In the genomic region with DNA sequence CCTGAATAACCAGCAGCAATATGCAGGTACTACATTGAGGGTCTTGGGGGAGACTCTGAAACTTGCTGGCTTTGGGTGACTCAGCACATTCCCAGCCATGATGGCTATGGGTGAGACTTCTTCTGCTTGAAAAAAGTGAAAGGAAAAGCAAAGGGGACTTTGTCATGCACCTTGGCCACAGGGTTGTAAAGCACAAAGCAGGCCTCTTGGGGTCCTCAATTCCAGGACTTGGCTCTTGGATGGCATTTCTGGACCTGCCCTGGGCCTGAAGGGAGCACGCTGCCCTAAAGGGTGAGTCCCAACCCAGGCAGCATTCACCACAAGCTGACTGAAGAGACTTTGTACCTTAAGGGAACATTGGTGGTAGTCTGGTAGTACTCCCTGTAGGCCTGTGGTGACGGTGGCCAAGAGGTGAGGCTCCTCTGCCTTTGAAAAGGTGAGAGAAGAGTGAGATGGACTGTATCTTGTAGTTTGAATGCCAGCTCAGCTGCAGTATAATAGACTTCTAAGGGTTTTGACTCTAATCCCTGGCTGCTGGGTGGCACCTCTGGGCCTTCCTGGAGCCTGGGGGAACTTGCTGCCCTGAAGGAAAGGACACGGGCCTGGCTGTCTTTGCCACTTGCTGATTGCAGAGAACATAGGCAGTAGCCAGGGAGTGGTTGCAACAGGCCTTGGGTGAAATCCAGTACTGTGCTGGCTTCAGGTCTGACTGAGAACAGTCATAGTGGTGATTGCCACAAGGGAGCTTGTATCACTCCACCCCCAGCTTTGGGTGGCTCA, we compare ENCODE assay signal across 8 cellular contexts. TPM values are rescaled to one million over a fixed set of nuclear protein-coding genes. Genes with fewer than 3 reads are reported as not detected.
DNase-seq lines count a peak whose midpoint lies in the region; ATAC-seq and TF ChIP-seq lines count a peak whose summit lies in the region.

No MANE protein-coding gene starts in this region.

- intact Hi-C loops in right cardiac atrium (cut with DNase I) (loop anchor here in 1 of 4 donors (10.0 kb wide), 1 partner anchor 146 kb away; no protein-coding TSS in a partner anchor), aorta (cut with DNase I) (no loop called here)

- ATAC-seq in GM18858 (IDR thresholded peaks at IDR 0.05; ENCODE audit: unreplicated experiment) (peak; percentile 85), HG02610 (IDR thresholded peaks at IDR 0.05; ENCODE audit: unreplicated experiment) (peak; percentile 91), T-helper 17 cell (no peak), right cardiac atrium (peak; percentile 98), aorta (ENCODE audit: low FRiP score) (peak; percentile 83), foreskin keratinocyte (no peak)

- H3K4me3 Mint-ChIP-seq in T-helper 17 cell (peak overlapping the region; percentile 61), endothelial cell (ENCODE audit: unreplicated experiment) (no peak overlapping the region)

- no peaks in the 10 kb centered on the region for H3K9me3 Mint-ChIP-seq in endothelial cell (ENCODE audit: unreplicated experiment)

- DNase-seq in T-helper 17 cell (no peak), right cardiac atrium (peak; percentile 87 to 93 (median 88)), aorta (peak; percentile 59 to 80), endothelial cell (ENCODE audit: low spot score) (no peak), foreskin keratinocyte (no peak), DMS53 treated with DMSO at 0.1 percent for 48 hours (lab: John Stamatoyannopoulos, UW; ENCODE audit: unreplicated experiment) (no peak)

- H3K36me3 Mint-ChIP-seq in T-helper 17 cell (ENCODE audit: low read depth) (no peaks in the 10 kb centered on the region), endothelial cell (ENCODE audit: low read depth, unreplicated experiment) (no peaks in the 10 kb centered on the region)

- H3K36me3 ChIP-seq in aorta (ENCODE audit: control insufficient read depth in 1 of 2, insufficient read depth in 2 of 2, low read length in 1 of 2), result no peaks in the 10 kb centered on the region

- no peak overlapping the region for H3K4me3 ChIP-seq in right cardiac atrium (ENCODE audit: low read length)
- no peak overlapping the region for H3K4me3 ChIP-seq in aorta (ENCODE audit: low read length in 2 of 2)

- H3K4me1 Mint-ChIP-seq in T-helper 17 cell (peaks cover 15% of the 10 kb centered on the region), endothelial cell (ENCODE audit: unreplicated experiment) (no peaks in the 10 kb centered on the region)

- no peaks in the 10 kb centered on the region for H3K27me3 ChIP-seq in right cardiac atrium (ENCODE audit: control insufficient read depth, insufficient read depth)
- H3K27me3 ChIP-seq in aorta (ENCODE audit: control insufficient read depth in 1 of 2, insufficient read depth in 2 of 2, low read length in 1 of 2), result no peaks in the 10 kb centered on the region
- no peaks in the 10 kb centered on the region for H3K27me3 ChIP-seq in foreskin keratinocyte

- H3K27ac ChIP-seq in right cardiac atrium (ENCODE audit: low read length) (peak overlapping the region; percentile 87), aorta (ENCODE audit: low read depth in 1 of 2, low read length in 2 of 2) (no peak overlapping the region), foreskin keratinocyte (no peak overlapping the region)

- H3K27ac Mint-ChIP-seq in T-helper 17 cell, result peak overlapping the region; percentile 21
- H3K27ac Mint-ChIP-seq in endothelial cell (ENCODE audit: unreplicated experiment), result no peak overlapping the region

- H3K4me1 ChIP-seq in right cardiac atrium (ENCODE audit: control insufficient read depth, insufficient read depth, low read length) (peaks cover 10% of the 10 kb centered on the region), aorta (ENCODE audit: control insufficient read depth in 1 of 2, insufficient read depth in 2 of 2, low read length in 2 of 2) (no peaks in the 10 kb centered on the region), foreskin keratinocyte (no peaks in the 10 kb centered on the region)

- no peaks in the 10 kb centered on the region for H3K9me3 ChIP-seq in T-helper 17 cell (ENCODE audit: control insufficient read depth, low read length, poor library complexity, severe bottlenecking)
- H3K9me3 ChIP-seq in right cardiac atrium (ENCODE audit: control insufficient read depth, low read length), result no peaks in the 10 kb centered on the region
- no peaks in the 10 kb centered on the region for H3K9me3 ChIP-seq in aorta (ENCODE audit: control insufficient read depth, low read length)

- H3K27me3 Mint-ChIP-seq in T-helper 17 cell (no peaks in the 10 kb centered on the region), endothelial cell (ENCODE audit: unreplicated experiment) (no peaks in the 10 kb centered on the region)

- 67% methylated on average over 3 of the region's 3 CpGs for WGBS in right cardiac atrium
- WGBS in aorta, 2 donors, result 66 to 69% methylated on average over 3 of the region's 3 CpGs

- TF ChIP-seq CTCF in endothelial cell (IDR thresholded peaks at IDR 0.05; ENCODE audit: unreplicated experiment) (no peak), foreskin keratinocyte (conservative IDR thresholded peaks at IDR 0.05) (no peak)

RNA-seq across cellular contexts. Expression of gene CYTIP, which starts 36.5 kb away (rescaled TPM):
- total RNA-seq in T-helper 17 cell (100 to 1,000 TPM; 286 to 294 TPM), right cardiac atrium (1 to 10 TPM; 2.3 to 4.2 (median 3.2) TPM), aorta (10 to 100 TPM in 1 of 2 donors, 1 to 10 TPM in 1; 10.0 to 21.1 TPM), endothelial cell (ENCODE audit: unreplicated experiment) (not detected), foreskin keratinocyte (not detected in 2 replicates)
- polyA plus RNA-seq in right cardiac atrium (1.3 TPM), aorta (1 to 10 TPM in 1 of 2 donors, under 1 TPM in 1; 1.00 to 5.0 TPM), foreskin keratinocyte (not detected in 2 replicates)

Comparison
In these comparisons a context has a peak if more than half of its experiments do, and no peak if none do; other contexts are left out.
1. ATAC-seq: peak in GM18858 (single experiment), HG02610 (single experiment), right cardiac atrium (2 of 2) and aorta (single experiment); none in T-helper 17 cell (single experiment) and foreskin keratinocyte (single experiment).
2. DNase-seq: peak in right cardiac atrium (3 of 3) and aorta (2 of 2); none in T-helper 17 cell (0 of 3), endothelial cell (single experiment), foreskin keratinocyte (0 of 2) and DMS53 treated with DMSO at 0.1 percent for 48 hours (single experiment).
3. RNA of gene CYTIP, which starts 36.5 kb away (total RNA-seq): 286 to 294 TPM in T-helper 17 cell; 10.0 to 21.1 TPM in aorta, 2.3 to 4.2 TPM in right cardiac atrium, not detected in endothelial cell (single experiment) and not detected in foreskin keratinocyte; every median in the first group is over 10 times any median in the second.